8 cellular contexts compared by ENCODE assay signal in genomic region chr1:47437518-47438320, GRCh38. TPM values are rescaled to one million over a fixed set of nuclear protein-coding genes. Genes with fewer than 3 reads are reported as not detected.
A peak's percentile ranks its signal among the peaks of the same experiment; 100 is the strongest.
DNase-seq lines count a peak whose midpoint lies in the region; ATAC-seq lines count a peak whose summit lies in the region.

Gene FOXD2, plus strand, starts transcription at chr1:47438044. Its CDS starts 92 bp downstream, at chr1:47438136.

- peaks cover 18 to 30% (median 30%) of the 10 kb centered on the region in 3 donors for H3K27me3 Mint-ChIP-seq in naive B cell
- peaks cover 26% of the 10 kb centered on the region for H3K27me3 Mint-ChIP-seq in stimulated activated memory B cell treated with anti-CD40 and anti-IgM and Interleukin-4, amounts not matched to agents 10 μg/mL and 1 μg/mL and 100 μg/mL, for 72 hours

- H3K36me3 ChIP-seq in NT2/D1 (ENCODE audit: insufficient read depth, insufficient read length, low read length), result no peaks in the 10 kb centered on the region

- H3K4me3 ChIP-seq in NT2/D1 (ENCODE audit: insufficient read length, low read depth), result peak within 1 kb of the TSS; percentile 77

- peaks cover 12% of the 10 kb centered on the region for H3K4me1 ChIP-seq in NT2/D1 (ENCODE audit: insufficient read depth, insufficient read length)

- peak within 1 kb of the TSS; percentile 91 for H3K9ac ChIP-seq in NT2/D1 (ENCODE audit: insufficient read length, low read depth)

- ATAC-seq in GM21367 (IDR thresholded peaks at IDR 0.05; ENCODE audit: unreplicated experiment) (peak; percentile 76), esophagus mucosa (peak; percentile 85), naive B cell (ENCODE audit: low read depth in 2 of 2) (peak; percentile 84 to 85)
- peak; percentile 93 for ATAC-seq in stimulated activated memory B cell treated with anti-CD40 and anti-IgM and Interleukin-4, amounts not matched to agents 10 μg/mL and 1 μg/mL and 100 μg/mL, for 72 hours

- peaks cover 0 to 3% (median 0%) of the 10 kb centered on the region in 7 donors for H3K9me3 Mint-ChIP-seq in naive B cell
- no peaks in the 10 kb centered on the region for H3K9me3 Mint-ChIP-seq in stimulated activated memory B cell treated with anti-CD40 and anti-IgM and Interleukin-4, amounts not matched to agents 10 μg/mL and 1 μg/mL and 100 μg/mL, for 72 hours

- H3K36me3 Mint-ChIP-seq in naive B cell, result no peaks in the 10 kb centered on the region
- no peaks in the 10 kb centered on the region for H3K36me3 Mint-ChIP-seq in stimulated activated memory B cell treated with anti-CD40 and anti-IgM and Interleukin-4, amounts not matched to agents 10 μg/mL and 1 μg/mL and 100 μg/mL, for 72 hours

- H3K9me3 ChIP-seq in NT2/D1 (ENCODE audit: insufficient read depth, low read length), result peaks cover 27% of the 10 kb centered on the region

- peak within 1 kb of the TSS; percentile 33 to 83 (median 46) for H3K27ac Mint-ChIP-seq in naive B cell
- H3K27ac Mint-ChIP-seq in stimulated activated memory B cell treated with anti-CD40 and anti-IgM and Interleukin-4, amounts not matched to agents 10 μg/mL and 1 μg/mL and 100 μg/mL, for 72 hours, result peak within 1 kb of the TSS; percentile 62

- peak within 1 kb of the TSS; percentile 87 to 95 (median 90) for H3K4me3 Mint-ChIP-seq in naive B cell
- H3K4me3 Mint-ChIP-seq in stimulated activated memory B cell treated with anti-CD40 and anti-IgM and Interleukin-4, amounts not matched to agents 10 μg/mL and 1 μg/mL and 100 μg/mL, for 72 hours, result peak within 1 kb of the TSS; percentile 94

- DNase-seq in DMS 273 treated with DMSO at 0.1 percent for 48 hours (lab: John Stamatoyannopoulos, UW), result peak; percentile 43
- peak; percentile 92 for DNase-seq in HT-29 (ENCODE audit: low spot score)
- peak; percentile 84 for DNase-seq in NT2/D1 (ENCODE audit: low read depth, low spot score)
- peak; percentile 93 for DNase-seq in activated T-cell treated with anti-CD3 and anti-CD28 coated beads for 1 hour (ENCODE audit: low read depth)
- DNase-seq in naive B cell, result peak; percentile 91

- H3K27me3 ChIP-seq in NT2/D1 (ENCODE audit: insufficient read depth, insufficient read length), result peaks cover 91% of the 10 kb centered on the region

- H3K4me1 Mint-ChIP-seq in naive B cell, result peaks cover 24 to 42% (median 29%) of the 10 kb centered on the region in 3 donors
- H3K4me1 Mint-ChIP-seq in stimulated activated memory B cell treated with anti-CD40 and anti-IgM and Interleukin-4, amounts not matched to agents 10 μg/mL and 1 μg/mL and 100 μg/mL, for 72 hours, result peaks cover 25% of the 10 kb centered on the region

RNA-seq across cellular contexts. Expression of gene FOXD2, which starts in this region (rescaled TPM):
- total RNA-seq in HT-29 (2014; rRNA removed; shearing (Covaris generic)), result 2.8 TPM in 2 replicates
- 0.08 TPM for total RNA-seq in esophagus mucosa
- polyA plus RNA-seq in naive B cell (ENCODE audit: low read depth in 6 of 6), result under 1 TPM in 5 of 6 donors, not detected in 1; 0.05 to 0.37 (median 0.07) TPM

Comparison
In these comparisons a context has a peak if more than half of its experiments do, and no peak if none do; other contexts are left out.
1. Peak in every context shown above with its lines: DNase-seq, ATAC-seq and H3K4me3 ChIP-seq.
2. Peak in ATAC-seq in esophagus mucosa; RNA of the gene not detected or under 1 TPM.
3. Peak in DNase-seq and ATAC-seq in naive B cell; RNA of the gene not detected or under 1 TPM.
4. DNase-seq: peak in every context shown above with its lines; median percentile 93 in activated T-cell treated with anti-CD3 and anti-CD28 coated beads for 1 hour; 92 in HT-29; 91 in naive B cell; 84 in NT2/D1; 43 in DMS 273 treated with DMSO at 0.1 percent for 48 hours.